ENCODE assay signal across 8 cellular contexts in the genomic region with DNA sequence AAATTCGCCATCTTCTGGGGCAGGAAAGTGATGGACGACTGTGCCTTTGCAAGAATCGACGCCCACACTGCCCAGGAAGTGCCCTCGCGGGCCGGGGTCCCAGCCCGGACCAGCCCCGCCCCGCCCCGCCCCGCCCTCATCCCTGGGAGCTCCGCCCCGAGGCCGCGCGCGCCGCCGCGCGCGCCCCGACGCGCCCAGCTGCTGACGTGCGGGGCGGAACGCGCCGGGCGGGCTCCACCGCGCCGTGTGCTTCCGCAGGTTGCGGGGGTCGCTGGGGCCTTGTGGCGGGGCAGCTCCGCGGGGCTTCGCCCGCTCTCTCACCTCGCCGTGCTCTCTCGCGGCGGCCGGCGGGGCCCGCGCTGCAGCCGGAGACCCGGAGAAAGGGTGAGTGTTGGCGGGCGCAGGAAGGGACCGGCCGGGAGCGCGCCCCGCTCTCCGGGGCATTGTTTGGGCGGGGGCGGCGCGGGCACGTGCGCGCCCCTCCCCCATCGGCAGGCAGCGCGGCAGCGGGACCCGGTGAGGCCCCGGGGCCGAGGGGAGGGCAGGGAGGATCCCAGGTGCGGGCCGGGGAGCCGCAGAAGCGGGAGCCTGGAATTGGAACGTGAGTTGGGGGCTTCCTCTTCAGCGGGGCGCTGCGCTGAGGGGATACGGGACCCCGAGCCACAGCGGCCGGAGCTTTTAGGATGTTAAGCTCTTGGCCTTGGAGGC. TPM values are rescaled to one million over a fixed set of nuclear protein-coding genes. Genes with fewer than 3 reads are reported as not detected.
A peak's percentile ranks its signal among the peaks of the same experiment; 100 is the strongest.
DNase-seq lines count a peak whose midpoint lies in the region; ATAC-seq and TF ChIP-seq lines count a peak whose summit lies in the region.

A gene (plus strand): TSS at position 188 of the 708 bp plus-strand sequence. CDS start 17,366 bp downstream, outside the sequence.

- TF ChIP-seq CTCF in right lobe of liver (IDR thresholded peaks at IDR 0.05), result no peak

- no peaks in the 10 kb centered on the region for H3K36me3 ChIP-seq in right lobe of liver

- WGBS in right lobe of liver (ENCODE audit: insufficient coverage, low coverage, low lambda C conversion rate, missing lambda C conversion rate), result 0% methylated on average over 14 of the region's 89 CpGs

- H3K27ac ChIP-seq in right lobe of liver, result peak within 1 kb of the TSS; percentile 78 to 96 (median 86)

- in situ Hi-C loops in GM18951 (cut with MboI; ENCODE audit: low sequenced_read_pairs, unreplicated experiment), result no loop called here

- peak; percentile 92 for TF ChIP-seq POLR2A in GM18951 (IDR thresholded peaks at IDR 0.05; ENCODE audit: extremely low read depth, insufficient read depth, insufficient read length)
- TF ChIP-seq POLR2A in right lobe of liver (IDR thresholded peaks at IDR 0.05), result peak; percentile 74

- H3K4me1 ChIP-seq in right lobe of liver, result peaks cover 0 to 13% (median 0%) of the 10 kb centered on the region in 4 donors

- no peaks in the 10 kb centered on the region for H3K9me3 ChIP-seq in right lobe of liver

- H3K4me3 ChIP-seq in right lobe of liver, result peak within 1 kb of the TSS; percentile 83 to 98 (median 96)

- intact Hi-C loops in right lobe of liver (cut with DNase I), result no loop called here

- ATAC-seq in HG03139 (IDR thresholded peaks at IDR 0.05; ENCODE audit: unreplicated experiment) (peak; percentile 83), right lobe of liver (peak; percentile 92 to 97 (median 94))

- peak; percentile 98 for DNase-seq in AG20443 (ENCODE audit: low spot score)
- DNase-seq in NCI-H526 (lab: John Stamatoyannopoulos, UW), result peak; percentile 13 to 87
- peak; percentile 55 for DNase-seq in activated CD4-positive, alpha-beta T cell treated with anti-CD3 and anti-CD28 coated beads, Interleukin-2, amount 50 U/mL, for 1 hour
- DNase-seq in dermis microvascular lymphatic vessel endothelial cell (ENCODE audit: low read depth in 2 of 2), result peak in 1 of 2 donors; percentile 70
- peak; percentile 70 to 76 (median 72) for DNase-seq in right lobe of liver
- DNase-seq in stimulated activated CD4-positive, alpha-beta T cell treated with anti-CD3 and anti-CD28 coated beads, Interleukin-4, amount 100 ng/mL, for 24 hours, result peak; percentile 82

- H3K27me3 ChIP-seq in right lobe of liver, result no peaks in the 10 kb centered on the region

RNA-seq across cellular contexts. Expression of the gene that starts here (rescaled TPM):
- total RNA-seq in dermis microvascular lymphatic vessel endothelial cell (27.6 and 31.2 TPM in 2 replicates), right lobe of liver (10 to 100 TPM in 1 of 6 experiments, 1 to 10 TPM in 5; 3.8 to 12.1 (median 7.3) TPM)
